In genomic region chr7:94352854-94353253, GRCh38 we compare ENCODE assay signal across 26 cellular contexts. TPM values are rescaled to one million over a fixed set of nuclear protein-coding genes. Genes with fewer than 3 reads are reported as not detected.
"Had no signal": no experiment of that assay in that cellular context is flagged by ENCODE, and none has a peak within 500 bp of the region (broad histone marks: within the 10 kb centered on the region; RNA-seq: fewer than 3 reads in every experiment).

No MANE protein-coding gene starts in this region.

- H3K4me3 ChIP-seq: colonic mucosa, dorsolateral prefrontal cortex, esophagus squamous epithelium, gastrocnemius medialis, neural progenitor cell, right lobe of liver, skin epidermis, vagina had no signal

- H3K9me3 Mint-ChIP-seq: activated naive CD4-positive, alpha-beta T cell treated with anti-CD3 and anti-CD28 coated beads, Interleukin-2, amount 10 ng/mL, durations not matched to agents 7 days and 5 days; neural progenitor cell had no signal

- H3K36me3 Mint-ChIP-seq: activated naive CD4-positive, alpha-beta T cell treated with anti-CD3 and anti-CD28 coated beads, Interleukin-2, amount 10 ng/mL, durations not matched to agents 7 days and 5 days; naive thymus-derived CD4-positive, alpha-beta T cell; neural progenitor cell; stimulated activated effector memory CD8-positive, alpha-beta T cell treated with anti-CD3 and anti-CD28 coated beads, Interleukin-12 subunit alpha, Interleukin-12 subunit beta, amount 100 ng/mL, for 72 hours had no signal

- H3K4me1 ChIP-seq: colonic mucosa, gastrocnemius medialis, right lobe of liver had no signal

- H3K9ac ChIP-seq: neural progenitor cell had no signal

- FAIRE-seq: bronchial epithelial cell, islet of Langerhans had no signal

- H3K27ac ChIP-seq: colonic mucosa, dorsolateral prefrontal cortex, esophagus squamous epithelium, gastrocnemius medialis, neural progenitor cell, right lobe of liver, skin epidermis, vagina had no signal

- H3K4me2 ChIP-seq: neural progenitor cell had no signal

- H3K27ac Mint-ChIP-seq: activated naive CD4-positive, alpha-beta T cell treated with anti-CD3 and anti-CD28 coated beads, Interleukin-2, amount 10 ng/mL, durations not matched to agents 7 days and 5 days; naive thymus-derived CD4-positive, alpha-beta T cell; neural progenitor cell; stimulated activated effector memory CD8-positive, alpha-beta T cell treated with anti-CD3 and anti-CD28 coated beads, Interleukin-12 subunit alpha, Interleukin-12 subunit beta, amount 100 ng/mL, for 72 hours had no signal

- H3K9me3 ChIP-seq: colonic mucosa, esophagus squamous epithelium, gastrocnemius medialis, right lobe of liver, vagina had no signal

- H3K4me1 Mint-ChIP-seq: activated naive CD4-positive, alpha-beta T cell treated with anti-CD3 and anti-CD28 coated beads, Interleukin-2, amount 10 ng/mL, durations not matched to agents 7 days and 5 days; naive thymus-derived CD4-positive, alpha-beta T cell; stimulated activated effector memory CD8-positive, alpha-beta T cell treated with anti-CD3 and anti-CD28 coated beads, Interleukin-12 subunit alpha, Interleukin-12 subunit beta, amount 100 ng/mL, for 72 hours had no signal

- H3K27me3 ChIP-seq: colonic mucosa, esophagus squamous epithelium, gastrocnemius medialis, neural progenitor cell, right lobe of liver, vagina had no signal

- ATAC-seq: gastrocnemius medialis; left cardiac atrium; naive thymus-derived CD4-positive, alpha-beta T cell; right lobe of liver; stimulated activated effector memory CD8-positive, alpha-beta T cell treated with anti-CD3 and anti-CD28 coated beads, Interleukin-12 subunit alpha, Interleukin-12 subunit beta, amount 100 ng/mL, for 72 hours had no signal

- H3K36me3 ChIP-seq: colonic mucosa, esophagus squamous epithelium, gastrocnemius medialis, neural progenitor cell, right lobe of liver, vagina had no signal

- H3K4me3 Mint-ChIP-seq: activated naive CD4-positive, alpha-beta T cell treated with anti-CD3 and anti-CD28 coated beads, Interleukin-2, amount 10 ng/mL, durations not matched to agents 7 days and 5 days; naive thymus-derived CD4-positive, alpha-beta T cell; neural progenitor cell; stimulated activated effector memory CD8-positive, alpha-beta T cell treated with anti-CD3 and anti-CD28 coated beads, Interleukin-12 subunit alpha, Interleukin-12 subunit beta, amount 100 ng/mL, for 72 hours had no signal

- H2AFZ ChIP-seq: neural progenitor cell had no signal

- DNase-seq: activated CD4-positive, alpha-beta T cell treated with anti-CD3 and anti-CD28 coated beads for 4 hours; activated CD4-positive, alpha-beta T cell treated with anti-CD3 and anti-CD28 coated beads, Interleukin-2, amount 50 U/mL, for 48 hours; activated CD4-positive, CD25-positive, alpha-beta regulatory T cell; activated effector memory CD4-positive, alpha-beta T cell treated with Interleukin-2 at 50 U/mL for 16 hours; activated naive CD4-positive, alpha-beta T cell treated with anti-CD3 and anti-CD28 coated beads, Interleukin-2, amount 10 ng/mL, durations not matched to agents 7 days and 5 days; activated T-cell treated with anti-CD3 and anti-CD28 coated beads, Interleukin-2, amount 50 U/mL, for 48 hours; amygdala; colonic mucosa; dorsolateral prefrontal cortex; esophagus squamous epithelium; gastrocnemius medialis; head of caudate nucleus; hypothalamus; left cardiac atrium; mesenchymal stem cell; naive thymus-derived CD4-positive, alpha-beta T cell; posterior cingulate gyrus; right lobe of liver; stimulated activated CD4-positive, alpha-beta T cell treated with anti-CD3 and anti-CD28 coated beads, Interleukin-2, amount 100 ng/mL, for 24 hours; trophoblast cell had no signal

- H3K27me3 Mint-ChIP-seq: activated naive CD4-positive, alpha-beta T cell treated with anti-CD3 and anti-CD28 coated beads, Interleukin-2, amount 10 ng/mL, durations not matched to agents 7 days and 5 days had no signal

RNA-seq across cellular contexts. Expression of gene COL1A2, which starts 41.8 kb away (rescaled TPM):
- polyA plus RNA-seq: naive thymus-derived CD4-positive, alpha-beta T cell had no signal
